24 cellular contexts compared by ENCODE assay signal in the genomic region with DNA sequence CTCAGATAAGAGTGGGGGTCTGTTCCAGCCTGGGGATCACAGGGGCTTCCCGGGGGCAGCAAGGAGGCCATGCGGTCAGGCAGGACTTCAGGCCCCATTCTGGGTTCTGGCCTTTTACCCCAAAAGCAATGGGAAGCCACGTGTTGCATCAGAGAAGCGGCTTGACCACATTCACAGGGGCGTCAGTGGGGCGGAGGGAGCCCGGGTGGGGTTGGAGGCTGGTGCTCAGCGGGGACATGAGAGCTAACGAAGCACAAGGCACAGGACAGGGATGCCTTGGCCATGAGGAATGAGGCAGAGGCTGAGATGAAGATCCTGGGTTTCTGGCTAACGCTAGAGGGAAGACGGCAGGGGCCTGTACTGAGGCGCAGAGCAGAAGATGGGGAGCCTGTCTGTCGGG. TPM values are rescaled to one million over a fixed set of nuclear protein-coding genes. Genes with fewer than 3 reads are reported as not detected.
A peak's percentile ranks its signal among the peaks of the same experiment; 100 is the strongest.
DNase-seq lines count a peak whose midpoint lies in the region; ATAC-seq and TF ChIP-seq lines count a peak whose summit lies in the region.
"Had no signal": no experiment of that assay in that cellular context is flagged by ENCODE, and none has a peak within 500 bp of the region (broad histone marks: within the 10 kb centered on the region; RNA-seq: fewer than 3 reads in every experiment).

No MANE protein-coding gene starts in this region.

- intact Hi-C loops in posterior vena cava (cut with DNase I) (no loop called here), mucosa of descending colon (cut with DNase I, micrococcal nuclease) (no loop called here)

- H3K27ac Mint-ChIP-seq in activated naive CD4-positive, alpha-beta T cell treated with anti-CD3 and anti-CD28 coated beads, Interleukin-2, amount 10 ng/mL, durations not matched to agents 7 days and 5 days, result peak overlapping the region; percentile 25
- H3K27ac Mint-ChIP-seq in effector memory CD8-positive, alpha-beta T cell, result peak overlapping the region; percentile 2 to 56
- H3K27ac Mint-ChIP-seq: activated CD8-positive, alpha-beta memory T cell treated with anti-CD3 and anti-CD28 coated beads, Interleukin-2, amount 10 ng/mL, durations not matched to agents 7 days and 5 days; activated naive CD8-positive, alpha-beta T cell treated with anti-CD3 and anti-CD28 coated beads, Interleukin-2, amount 50 U/mL, for 24 hours; IgD-negative memory B cell had no signal

- peaks cover 65% of the 10 kb centered on the region for H3K4me1 Mint-ChIP-seq in activated naive CD4-positive, alpha-beta T cell treated with anti-CD3 and anti-CD28 coated beads, Interleukin-2, amount 10 ng/mL, durations not matched to agents 7 days and 5 days
- H3K4me1 Mint-ChIP-seq in effector memory CD8-positive, alpha-beta T cell (ENCODE audit: low read depth in 2 of 2), result peaks cover 4% of the 10 kb centered on the region in 2 donors

- no peak overlapping the region for H2AFZ ChIP-seq in Loucy (ENCODE audit: low read length)

- peaks cover 100% of the 10 kb centered on the region for H3K79me2 ChIP-seq in Loucy (ENCODE audit: insufficient read depth, low read length)

- no peak overlapping the region for H3K4me3 Mint-ChIP-seq in activated naive CD4-positive, alpha-beta T cell treated with anti-CD3 and anti-CD28 coated beads, Interleukin-2, amount 10 ng/mL, durations not matched to agents 7 days and 5 days
- H3K4me3 Mint-ChIP-seq in effector memory CD8-positive, alpha-beta T cell, result no peak overlapping the region
- H3K4me3 Mint-ChIP-seq: activated CD8-positive, alpha-beta memory T cell treated with anti-CD3 and anti-CD28 coated beads, Interleukin-2, amount 10 ng/mL, durations not matched to agents 7 days and 5 days; activated naive CD8-positive, alpha-beta T cell treated with anti-CD3 and anti-CD28 coated beads, Interleukin-2, amount 50 U/mL, for 24 hours had no signal

- no peaks in the 10 kb centered on the region for H3K27me3 ChIP-seq in Loucy (ENCODE audit: insufficient read depth, low read length, poor library complexity, severe bottlenecking)
- H3K27me3 ChIP-seq: foreskin keratinocyte, testis had no signal

- H3K36me3 ChIP-seq in Loucy (ENCODE audit: insufficient read depth, low read length), result peaks cover 87% of the 10 kb centered on the region
- no peaks in the 10 kb centered on the region for H3K36me3 ChIP-seq in mucosa of descending colon (ENCODE audit: low read depth)

- H3K4me1 ChIP-seq in Loucy (ENCODE audit: insufficient read depth, low read length, poor library complexity, severe bottlenecking) (peaks cover 59% of the 10 kb centered on the region), mucosa of descending colon (ENCODE audit: low read depth) (no peaks in the 10 kb centered on the region)
- H3K4me1 ChIP-seq: testis had no signal

- no peaks in the 10 kb centered on the region for H3K9me3 Mint-ChIP-seq in activated naive CD4-positive, alpha-beta T cell treated with anti-CD3 and anti-CD28 coated beads, Interleukin-2, amount 10 ng/mL, durations not matched to agents 7 days and 5 days
- no peaks in the 10 kb centered on the region for H3K9me3 Mint-ChIP-seq in effector memory CD8-positive, alpha-beta T cell
- H3K9me3 Mint-ChIP-seq: activated naive CD8-positive, alpha-beta T cell treated with anti-CD3 and anti-CD28 coated beads, Interleukin-2, amount 50 U/mL, for 24 hours; IgD-negative memory B cell had no signal

- H3K9me3 ChIP-seq in Loucy (ENCODE audit: insufficient read depth, low read depth, low read length) (no peaks in the 10 kb centered on the region), mucosa of descending colon (no peaks in the 10 kb centered on the region)
- H3K9me3 ChIP-seq: testis had no signal

- H3K4me3 ChIP-seq in Loucy (ENCODE audit: low read length, poor library complexity, severe bottlenecking) (peak overlapping the region; percentile 97), mucosa of descending colon (no peak overlapping the region)
- H3K4me3 ChIP-seq: testis had no signal

- H3K9ac ChIP-seq in Loucy (ENCODE audit: low read depth, low read length, poor library complexity, severe bottlenecking), result peak overlapping the region; percentile 24

- no peaks in the 10 kb centered on the region for H3F3A ChIP-seq in Loucy (ENCODE audit: low read depth)

- CTCF ChIA-PET in activated naive CD4-positive, alpha-beta T cell treated with anti-CD3 and anti-CD28 coated beads, Interleukin-2, amount 10 ng/mL, durations not matched to agents 7 days and 5 days (lab: Charles Lee), result interaction anchor here (1.3 kb wide), 1 partner anchor 10 kb away, joined by 3 read pairs; no protein-coding TSS in a partner anchor

- H3K27me3 Mint-ChIP-seq in activated naive CD4-positive, alpha-beta T cell treated with anti-CD3 and anti-CD28 coated beads, Interleukin-2, amount 10 ng/mL, durations not matched to agents 7 days and 5 days, result no peaks in the 10 kb centered on the region
- H3K27me3 Mint-ChIP-seq in effector memory CD8-positive, alpha-beta T cell, result peaks cover 0 to 8% of the 10 kb centered on the region in 2 donors
- H3K27me3 Mint-ChIP-seq: activated CD8-positive, alpha-beta memory T cell treated with anti-CD3 and anti-CD28 coated beads, Interleukin-2, amount 10 ng/mL, durations not matched to agents 7 days and 5 days had no signal

- no peak for TF ChIP-seq CTCF in Loucy (conservative IDR thresholded peaks at IDR 0.05; ENCODE audit: low read length)
- no peak for TF ChIP-seq CTCF in mucosa of descending colon (IDR thresholded peaks at IDR 0.05)

- no peaks in the 10 kb centered on the region for H3K9me2 ChIP-seq in Loucy (replicated peaks; ENCODE audit: low read depth, low read length)

- peak overlapping the region; percentile 97 for H3K4me2 ChIP-seq in Loucy (ENCODE audit: low read depth, low read length, poor library complexity, severe bottlenecking)

- no peak for ATAC-seq in effector memory CD8-positive, alpha-beta T cell (replicated peaks)
- no peak for ATAC-seq in HG03159 (IDR thresholded peaks at IDR 0.05; ENCODE audit: unreplicated experiment)
- no peak for ATAC-seq in mucosa of descending colon
- ATAC-seq: activated CD4-positive, CD25-positive, alpha-beta regulatory T cell treated with anti-CD3 and anti-CD28 coated beads, Interleukin-2, amount 50 U/mL, for 24 hours; activated CD8-positive, alpha-beta memory T cell treated with anti-CD3 and anti-CD28 coated beads, Interleukin-2, amount 10 ng/mL, durations not matched to agents 7 days and 5 days; activated naive CD8-positive, alpha-beta T cell treated with anti-CD3 and anti-CD28 coated beads, Interleukin-2, amount 50 U/mL, for 24 hours; foreskin keratinocyte; PC-3 had no signal

- H4K20me1 ChIP-seq in Loucy (ENCODE audit: insufficient read depth, low read length, poor library complexity, severe bottlenecking), result peaks cover 69% of the 10 kb centered on the region

- H3K36me3 Mint-ChIP-seq in activated naive CD4-positive, alpha-beta T cell treated with anti-CD3 and anti-CD28 coated beads, Interleukin-2, amount 10 ng/mL, durations not matched to agents 7 days and 5 days, result peaks cover 92% of the 10 kb centered on the region
- H3K36me3 Mint-ChIP-seq in effector memory CD8-positive, alpha-beta T cell (ENCODE audit: insufficient read depth), result peaks cover 5% of the 10 kb centered on the region
- H3K36me3 Mint-ChIP-seq: IgD-negative memory B cell had no signal

- no peak for DNase-seq in activated naive CD4-positive, alpha-beta T cell treated with anti-CD3 and anti-CD28 coated beads, Interleukin-2, amount 10 ng/mL, durations not matched to agents 7 days and 5 days
- DNase-seq in activated naive CD4-positive, alpha-beta T cell treated with Interleukin-2 at 50 U/mL for 16 hours, result no peak
- no peak for DNase-seq in effector memory CD8-positive, alpha-beta T cell
- DNase-seq in posterior vena cava (ENCODE audit: low spot score) (peak; percentile 65), DMS79 (lab: John Stamatoyannopoulos, UW) (no peak), mucosa of descending colon (no peak)
- DNase-seq: ACHN; activated CD8-positive, alpha-beta memory T cell treated with anti-CD3 and anti-CD28 coated beads, Interleukin-2, amount 10 ng/mL, durations not matched to agents 7 days and 5 days; activated naive CD8-positive, alpha-beta T cell treated with anti-CD3 and anti-CD28 coated beads, Interleukin-2, amount 50 U/mL, for 24 hours; effector CD4-positive, alpha-beta T cell; foreskin keratinocyte; NCI-H1436; NCI-H2107; NCI-H446 treated with DMSO at 0.1 percent for 48 hours; nucleus accumbens; PC-3; SHP77; small intestine; stimulated activated CD4-positive, alpha-beta T cell treated with anti-CD3 and anti-CD28 coated beads, Interleukin-1b, Interleukin-23, amount 100 ng/mL, for 48 hours; testis had no signal

RNA-seq across cellular contexts. Expression of a gene that starts 6.1 kb away (rescaled TPM):
- total RNA-seq in posterior vena cava (under 1 TPM in 1 of 2 donors, not detected in 1; 0.42 TPM), mucosa of descending colon (1 to 10 TPM; 1.7 to 9.8 (median 3.6) TPM)
